Comparison of ENCODE assay signal across 9 cellular contexts in genomic region chr17:45224671-45225050, GRCh38. TPM values are rescaled to one million over a fixed set of nuclear protein-coding genes. Genes with fewer than 3 reads are reported as not detected.
DNase-seq lines count a peak whose midpoint lies in the region; ATAC-seq and TF ChIP-seq lines count a peak whose summit lies in the region.
"Had no signal": no experiment of that assay in that cellular context is flagged by ENCODE, and none has a peak within 500 bp of the region (broad histone marks: within the 10 kb centered on the region; RNA-seq: fewer than 3 reads in every experiment).

No MANE protein-coding gene starts in this region.

- no peak for TF ChIP-seq CTCF in lower lobe of right lung (IDR thresholded peaks at IDR 0.05)
- no peak for TF ChIP-seq CTCF in osteocyte (IDR thresholded peaks at IDR 0.05)

- peaks cover 67% of the 10 kb centered on the region for H3K36me3 Mint-ChIP-seq in activated T-helper 2 cell treated with anti-CD3 and anti-CD28 coated beads, Interferon-gamma antibody, Interleukin-2, Interleukin-4, amounts not matched to agents 10 μg/mL and 5 μg/mL and 100 μg/mL, durations not matched to agents 14 hours and 24 hours and 36 hours (ENCODE audit: low read depth)
- no peaks in the 10 kb centered on the region for H3K36me3 Mint-ChIP-seq in osteocyte (ENCODE audit: unreplicated experiment)

- H3K4me3 ChIP-seq in lower lobe of right lung: peak overlapping the region; percentile 60

- ATAC-seq in lower lobe of right lung (no peak), GM21576 (IDR thresholded peaks at IDR 0.05; ENCODE audit: unreplicated experiment) (no peak)

- H3K27me3 Mint-ChIP-seq in activated T-helper 2 cell treated with anti-CD3 and anti-CD28 coated beads, Interferon-gamma antibody, Interleukin-2, Interleukin-4, amounts not matched to agents 10 μg/mL and 5 μg/mL and 100 μg/mL, durations not matched to agents 14 hours and 24 hours and 36 hours (ENCODE audit: low read depth): no peaks in the 10 kb centered on the region
- H3K27me3 Mint-ChIP-seq in osteocyte (ENCODE audit: unreplicated experiment): peaks cover 3% of the 10 kb centered on the region

- no peaks in the 10 kb centered on the region for H3K9me3 ChIP-seq in lower lobe of right lung

- no peaks in the 10 kb centered on the region for H3K36me3 ChIP-seq in lower lobe of right lung

- H3K4me3 Mint-ChIP-seq in activated T-helper 2 cell treated with anti-CD3 and anti-CD28 coated beads, Interferon-gamma antibody, Interleukin-2, Interleukin-4, amounts not matched to agents 10 μg/mL and 5 μg/mL and 100 μg/mL, durations not matched to agents 14 hours and 24 hours and 36 hours (ENCODE audit: low read depth): peak overlapping the region; percentile 98
- H3K4me3 Mint-ChIP-seq in osteocyte (ENCODE audit: unreplicated experiment): no peak overlapping the region

- H3K27ac ChIP-seq in lower lobe of right lung: peak overlapping the region; percentile 81
- H3K27ac ChIP-seq: VCaP had no signal

- peak; percentile 32 for DNase-seq in stimulated activated CD4-positive, alpha-beta T cell treated with anti-CD3 and anti-CD28 coated beads, Interleukin-4, amount 100 ng/mL, for 24 hours
- no peak for DNase-seq in stimulated activated CD4-positive, alpha-beta T cell treated with anti-CD3 and anti-CD28 coated beads, Interleukin-4, amount 100 ng/mL, for 1 hour
- DNase-seq in activated T-helper 2 cell treated with anti-CD3 and anti-CD28 coated beads, Interferon-gamma antibody, Interleukin-2, Interleukin-4, amounts not matched to agents 10 μg/mL and 5 μg/mL and 100 μg/mL, durations not matched to agents 14 hours and 24 hours and 36 hours (ENCODE audit: low spot score): peak; percentile 21
- DNase-seq in lower lobe of right lung (no peak), NCI-H1048 (lab: John Stamatoyannopoulos, UW) (no peak), osteocyte (ENCODE audit: extremely low spot score, unreplicated experiment) (no peak), NCI-H748 (lab: John Stamatoyannopoulos, UW; ENCODE audit: unreplicated experiment) (no peak)

- H3K9me3 Mint-ChIP-seq in activated T-helper 2 cell treated with anti-CD3 and anti-CD28 coated beads, Interferon-gamma antibody, Interleukin-2, Interleukin-4, amounts not matched to agents 10 μg/mL and 5 μg/mL and 100 μg/mL, durations not matched to agents 14 hours and 24 hours and 36 hours: no peaks in the 10 kb centered on the region
- H3K9me3 Mint-ChIP-seq in osteocyte (ENCODE audit: unreplicated experiment): no peaks in the 10 kb centered on the region

- intact Hi-C loops in activated T-helper 2 cell treated with anti-CD3 and anti-CD28 coated beads, Interferon-gamma antibody, Interleukin-2, Interleukin-4, amounts not matched to agents 10 μg/mL and 5 μg/mL and 100 μg/mL, durations not matched to agents 14 hours and 24 hours and 36 hours (cut with micrococcal nuclease): loop anchor here (1.0 kb wide), 1 partner anchor 23 kb away; no protein-coding TSS in a partner anchor
- intact Hi-C loops in lower lobe of right lung (cut with DNase I): no loop called here

- peaks cover 57% of the 10 kb centered on the region for H3K4me1 Mint-ChIP-seq in activated T-helper 2 cell treated with anti-CD3 and anti-CD28 coated beads, Interferon-gamma antibody, Interleukin-2, Interleukin-4, amounts not matched to agents 10 μg/mL and 5 μg/mL and 100 μg/mL, durations not matched to agents 14 hours and 24 hours and 36 hours (ENCODE audit: low read depth)
- H3K4me1 Mint-ChIP-seq in osteocyte (ENCODE audit: unreplicated experiment): peaks cover 34% of the 10 kb centered on the region

- peak overlapping the region; percentile 97 for H3K27ac Mint-ChIP-seq in activated T-helper 2 cell treated with anti-CD3 and anti-CD28 coated beads, Interferon-gamma antibody, Interleukin-2, Interleukin-4, amounts not matched to agents 10 μg/mL and 5 μg/mL and 100 μg/mL, durations not matched to agents 14 hours and 24 hours and 36 hours
- H3K27ac Mint-ChIP-seq in osteocyte (ENCODE audit: unreplicated experiment): no peak overlapping the region

- peaks cover 69% of the 10 kb centered on the region for H3K4me1 ChIP-seq in lower lobe of right lung

- H3K27me3 ChIP-seq in lower lobe of right lung (ENCODE audit: low read depth): no peaks in the 10 kb centered on the region

RNA-seq across cellular contexts. Expression of gene FMNL1, which starts 3.0 kb away (rescaled TPM):
- 469 and 475 TPM in 2 replicates for total RNA-seq in activated T-helper 2 cell treated with anti-CD3 and anti-CD28 coated beads, Interferon-gamma antibody, Interleukin-2, Interleukin-4, amounts not matched to agents 10 μg/mL and 5 μg/mL and 100 μg/mL, durations not matched to agents 14 hours and 24 hours and 36 hours
- total RNA-seq in lower lobe of right lung: 87.0 TPM
- total RNA-seq in osteocyte: 2.0 and 2.8 TPM in 2 replicates

RNA-seq across cellular contexts. Expression of gene SPATA32, which starts 37.2 kb away (rescaled TPM):
- 0.37 and 0.67 TPM in 2 replicates for total RNA-seq in activated T-helper 2 cell treated with anti-CD3 and anti-CD28 coated beads, Interferon-gamma antibody, Interleukin-2, Interleukin-4, amounts not matched to agents 10 μg/mL and 5 μg/mL and 100 μg/mL, durations not matched to agents 14 hours and 24 hours and 36 hours
- total RNA-seq in lower lobe of right lung: not detected
- total RNA-seq in osteocyte: 0.18 TPM in 1 of 2 replicates, not detected in the other

Comparison
In these comparisons a context has a peak if more than half of its experiments do, and no peak if none do; other contexts are left out.
1. DNase-seq: peak in stimulated activated CD4-positive, alpha-beta T cell treated with anti-CD3 and anti-CD28 coated beads, Interleukin-4, amount 100 ng/mL, for 24 hours (single experiment) and activated T-helper 2 cell treated with anti-CD3 and anti-CD28 coated beads, Interferon-gamma antibody, Interleukin-2, Interleukin-4, amounts not matched to agents 10 μg/mL and 5 μg/mL and 100 μg/mL, durations not matched to agents 14 hours and 24 hours and 36 hours (single experiment); none in stimulated activated CD4-positive, alpha-beta T cell treated with anti-CD3 and anti-CD28 coated beads, Interleukin-4, amount 100 ng/mL, for 1 hour (single experiment), lower lobe of right lung (single experiment), NCI-H1048 (single experiment), osteocyte (single experiment) and NCI-H748 (single experiment).
2. RNA of gene FMNL1, which starts 3.0 kb away (total RNA-seq): 469 to 475 TPM in activated T-helper 2 cell treated with anti-CD3 and anti-CD28 coated beads, Interferon-gamma antibody, Interleukin-2, Interleukin-4, amounts not matched to agents 10 μg/mL and 5 μg/mL and 100 μg/mL, durations not matched to agents 14 hours and 24 hours and 36 hours and 87.0 TPM in lower lobe of right lung (single experiment); 2.0 to 2.8 TPM in osteocyte; every median in the first group is over 10 times any median in the second.